2 cellular contexts compared by ENCODE assay signal in genomic region chr1:94714152-94714551, GRCh38.
TF ChIP-seq lines count a peak whose summit lies in the region.

No MANE protein-coding gene starts in this region.

TF ChIP-seq in A549, 52 proteins besides CTCF, POLR2A, EP300 and RAD21 (continued from another document):
- no peak for TF ChIP-seq ZSCAN20 (CRISPR knock-in tag; IDR thresholded peaks at IDR 0.05)
- no peak for TF ChIP-seq MYC (IDR thresholded peaks at IDR 0.05; ENCODE audit: borderline replicate concordance, low read length)
- no peak for TF ChIP-seq CHD4 (IDR thresholded peaks at IDR 0.05; ENCODE audit: borderline replicate concordance)
- no peak for TF ChIP-seq MAX (IDR thresholded peaks at IDR 0.05)
- TF ChIP-seq E2F6 (IDR thresholded peaks at IDR 0.05; ENCODE audit: borderline replicate concordance, low read depth) = no peak

TF ChIP-seq in H1, 55 proteins besides CTCF, POLR2A, EP300 and RAD21 (continued from another document):
- TF ChIP-seq CHD7 (IDR thresholded peaks at IDR 0.05; ENCODE audit: insufficient replicate concordance, low read length) = no peak
- TF ChIP-seq JUN (IDR thresholded peaks at IDR 0.05; ENCODE audit: low read depth, low read length) = no peak
- no peak for TF ChIP-seq E2F6 (IDR thresholded peaks at IDR 0.05)
- TF ChIP-seq CEBPB (IDR thresholded peaks at IDR 0.05; ENCODE audit: low read depth, low read length) = no peak
- TF ChIP-seq SP2 (IDR thresholded peaks at IDR 0.05; ENCODE audit: low read length) = no peak
- TF ChIP-seq SIRT6 (IDR thresholded peaks at IDR 0.05; ENCODE audit: low read length) = no peak
- TF ChIP-seq RBBP5 (IDR thresholded peaks at IDR 0.05; ENCODE audit: borderline replicate concordance, low read depth, low read length) = no peak
- TF ChIP-seq TCF12 (IDR thresholded peaks at IDR 0.05; ENCODE audit: low read depth, low read length) = no peak
- no peak for TF ChIP-seq SIX5 (IDR thresholded peaks at IDR 0.05; ENCODE audit: low read depth, low read length)
- no peak for TF ChIP-seq EGR1 (IDR thresholded peaks at IDR 0.05; ENCODE audit: borderline replicate concordance, low read depth, low read length)
- no peak for TF ChIP-seq NRF1 (IDR thresholded peaks at IDR 0.05; ENCODE audit: low read depth, low read length)
- TF ChIP-seq TEAD4 (IDR thresholded peaks at IDR 0.05; ENCODE audit: low read depth, low read length) = no peak
TF ChIP-seq in H1: peak in this region for 0.
